ENCODE assay signal across 1 cellular context in the genomic region with DNA sequence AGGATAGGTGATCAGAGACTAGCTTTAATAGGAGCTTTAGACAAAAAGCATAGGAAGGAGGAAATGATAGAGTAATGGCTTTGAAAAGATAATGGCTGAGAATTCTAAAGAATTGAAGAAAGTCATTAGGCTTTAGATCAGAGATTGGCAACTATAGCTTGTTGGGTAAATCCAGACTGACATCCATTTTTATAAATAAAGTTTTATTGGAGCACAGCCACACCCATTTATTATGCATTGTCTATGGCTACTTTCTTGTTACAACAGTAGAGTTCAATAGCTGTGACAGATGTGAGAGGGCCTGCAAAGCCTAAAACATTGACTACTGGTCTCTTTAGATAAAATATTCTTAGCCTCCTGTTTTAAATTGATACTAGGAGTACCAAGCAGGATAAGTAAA.
TF ChIP-seq lines count a peak whose summit lies in the region.

No MANE protein-coding gene starts in this region.

TF ChIP-seq in GM12878, 131 proteins besides CTCF, POLR2A, EP300 and RAD21 (continued from another document):
- no peak for TF ChIP-seq EED (IDR thresholded peaks at IDR 0.05; ENCODE audit: low read depth)
- TF ChIP-seq, protein P1, sequence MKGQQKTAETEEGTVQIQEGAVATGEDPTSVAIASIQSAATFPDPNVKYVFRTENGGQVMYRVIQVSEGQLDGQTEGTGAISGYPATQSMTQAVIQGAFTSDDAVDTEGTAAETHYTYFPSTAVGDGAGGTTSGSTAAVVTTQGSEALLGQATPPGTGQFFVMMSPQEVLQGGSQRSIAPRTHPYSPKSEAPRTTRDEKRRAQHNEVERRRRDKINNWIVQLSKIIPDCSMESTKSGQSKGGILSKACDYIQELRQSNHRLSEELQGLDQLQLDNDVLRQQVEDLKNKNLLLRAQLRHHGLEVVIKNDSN (IDR thresholded peaks at IDR 0.05; ENCODE audit: borderline replicate concordance, extremely low read length, insufficient read depth, low read depth, low read length) = no peak
- no peak for TF ChIP-seq CUX1 (IDR thresholded peaks at IDR 0.05; ENCODE audit: insufficient replicate concordance, low read depth, low read length)
- TF ChIP-seq, protein P2, sequence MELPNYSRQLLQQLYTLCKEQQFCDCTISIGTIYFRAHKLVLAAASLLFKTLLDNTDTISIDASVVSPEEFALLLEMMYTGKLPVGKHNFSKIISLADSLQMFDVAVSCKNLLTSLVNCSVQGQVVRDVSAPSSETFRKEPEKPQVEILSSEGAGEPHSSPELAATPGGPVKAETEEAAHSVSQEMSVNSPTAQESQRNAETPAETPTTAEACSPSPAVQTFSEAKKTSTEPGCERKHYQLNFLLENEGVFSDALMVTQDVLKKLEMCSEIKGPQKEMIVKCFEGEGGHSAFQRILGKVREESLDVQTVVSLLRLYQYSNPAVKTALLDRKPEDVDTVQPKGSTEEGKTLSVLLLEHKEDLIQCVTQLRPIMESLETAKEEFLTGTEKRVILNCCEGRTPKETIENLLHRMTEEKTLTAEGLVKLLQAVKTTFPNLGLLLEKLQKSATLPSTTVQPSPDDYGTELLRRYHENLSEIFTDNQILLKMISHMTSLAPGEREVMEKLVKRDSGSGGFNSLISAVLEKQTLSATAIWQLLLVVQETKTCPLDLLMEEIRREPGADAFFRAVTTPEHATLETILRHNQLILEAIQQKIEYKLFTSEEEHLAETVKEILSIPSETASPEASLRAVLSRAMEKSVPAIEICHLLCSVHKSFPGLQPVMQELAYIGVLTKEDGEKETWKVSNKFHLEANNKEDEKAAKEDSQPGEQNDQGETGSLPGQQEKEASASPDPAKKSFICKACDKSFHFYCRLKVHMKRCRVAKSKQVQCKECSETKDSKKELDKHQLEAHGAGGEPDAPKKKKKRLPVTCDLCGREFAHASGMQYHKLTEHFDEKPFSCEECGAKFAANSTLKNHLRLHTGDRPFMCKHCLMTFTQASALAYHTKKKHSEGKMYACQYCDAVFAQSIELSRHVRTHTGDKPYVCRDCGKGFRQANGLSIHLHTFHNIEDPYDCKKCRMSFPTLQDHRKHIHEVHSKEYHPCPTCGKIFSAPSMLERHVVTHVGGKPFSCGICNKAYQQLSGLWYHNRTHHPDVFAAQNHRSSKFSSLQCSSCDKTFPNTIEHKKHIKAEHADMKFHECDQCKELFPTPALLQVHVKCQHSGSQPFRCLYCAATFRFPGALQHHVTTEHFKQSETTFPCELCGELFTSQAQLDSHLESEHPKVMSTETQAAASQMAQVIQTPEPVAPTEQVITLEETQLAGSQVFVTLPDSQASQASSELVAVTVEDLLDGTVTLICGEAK (IDR thresholded peaks at IDR 0.05; ENCODE audit: borderline replicate concordance) = peak; percentile 63
- TF ChIP-seq FOXK2 (IDR thresholded peaks at IDR 0.05) = no peak
